5 cellular contexts compared by ENCODE assay signal in genomic region chr12:123675436-123675835, GRCh38.
"Had no signal": no experiment of that assay in that cellular context is flagged by ENCODE, and none has a peak within 500 bp of the region (broad histone marks: within the 10 kb centered on the region; RNA-seq: fewer than 3 reads in every experiment).

No MANE protein-coding gene starts in this region.

- H3K27ac Mint-ChIP-seq: IgD-negative memory B cell had no signal

- H3K9me3 Mint-ChIP-seq: IgD-negative memory B cell had no signal

- H3K4me3 Mint-ChIP-seq: IgD-negative memory B cell had no signal

- H3K27ac ChIP-seq: HL-60, KMS-11 had no signal

- H3K27me3 Mint-ChIP-seq: IgD-negative memory B cell had no signal

- DNase-seq: IMR-90, KBM-7 had no signal
